In genomic region chr17:50638851-50639767, GRCh38 we compare ENCODE assay signal across 1 cellular context.
TF ChIP-seq lines count a peak whose summit lies in the region.

No MANE protein-coding gene starts in this region.

TF ChIP-seq in HEK293, 187 proteins besides CTCF, POLR2A, EP300 and RAD21 (continued from another document):
- TF ChIP-seq, protein P1, sequence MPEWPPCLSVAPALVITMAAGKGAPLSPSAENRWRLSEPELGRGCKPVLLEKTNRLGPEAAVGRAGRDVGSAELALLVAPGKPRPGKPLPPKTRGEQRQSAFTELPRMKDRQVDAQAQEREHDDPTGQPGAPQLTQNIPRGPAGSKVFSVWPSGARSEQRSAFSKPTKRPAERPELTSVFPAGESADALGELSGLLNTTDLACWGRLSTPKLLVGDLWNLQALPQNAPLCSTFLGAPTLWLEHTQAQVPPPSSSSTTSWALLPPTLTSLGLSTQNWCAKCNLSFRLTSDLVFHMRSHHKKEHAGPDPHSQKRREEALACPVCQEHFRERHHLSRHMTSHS (tag by site-specific recombination; IDR thresholded peaks at IDR 0.05): no peak
- no peak for TF ChIP-seq HOXC10 (CRISPR knock-in tag; IDR thresholded peaks at IDR 0.05)
- no peak for TF ChIP-seq TRIM28 (IDR thresholded peaks at IDR 0.05; ENCODE audit: borderline replicate concordance, low read length)
- no peak for TF ChIP-seq ZNF747 (tag by site-specific recombination; IDR thresholded peaks at IDR 0.05)
- no peak for TF ChIP-seq ZNF302 (tag by site-specific recombination; IDR thresholded peaks at IDR 0.05; ENCODE audit: low read depth)
- no peak; the same call in 1 of the 2 replicates for TF ChIP-seq ZNF280D (tag by site-specific recombination; IDR thresholded peaks at IDR 0.05)
- no peak for TF ChIP-seq KLF9 (tag by site-specific recombination; IDR thresholded peaks at IDR 0.05; ENCODE audit: low read depth)
- no peak for TF ChIP-seq ZNF155 (tag by site-specific recombination; IDR thresholded peaks at IDR 0.05)
- TF ChIP-seq, protein P2, sequence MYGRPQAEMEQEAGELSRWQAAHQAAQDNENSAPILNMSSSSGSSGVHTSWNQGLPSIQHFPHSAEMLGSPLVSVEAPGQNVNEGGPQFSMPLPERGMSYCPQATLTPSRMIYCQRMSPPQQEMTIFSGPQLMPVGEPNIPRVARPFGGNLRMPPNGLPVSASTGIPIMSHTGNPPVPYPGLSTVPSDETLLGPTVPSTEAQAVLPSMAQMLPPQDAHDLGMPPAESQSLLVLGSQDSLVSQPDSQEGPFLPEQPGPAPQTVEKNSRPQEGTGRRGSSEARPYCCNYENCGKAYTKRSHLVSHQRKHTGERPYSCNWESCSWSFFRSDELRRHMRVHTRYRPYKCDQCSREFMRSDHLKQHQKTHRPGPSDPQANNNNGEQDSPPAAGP (tag by site-specific recombination; IDR thresholded peaks at IDR 0.05): peak; percentile 63; the same call in 1 of the 2 replicates
- peak; percentile 60 for TF ChIP-seq OSR2 (tag by site-specific recombination; IDR thresholded peaks at IDR 0.05)
- peak; percentile 76 for TF ChIP-seq ZFHX2 (tag by site-specific recombination; conservative IDR thresholded peaks at IDR 0.05)
- 0 out of 2 replicates have a peak, but pooled peaks have one; percentile 41 for TF ChIP-seq ZFP37 (tag by site-specific recombination; IDR thresholded peaks at IDR 0.05)
- TF ChIP-seq ZNF600 (tag by site-specific recombination; IDR thresholded peaks at IDR 0.05): peak; percentile 93
- TF ChIP-seq ZSCAN23 (tag by site-specific recombination; IDR thresholded peaks at IDR 0.05): no peak
- TF ChIP-seq ZNF341 (tag by site-specific recombination; IDR thresholded peaks at IDR 0.05; ENCODE audit: low read depth): 0 out of 2 replicates have a peak, but pooled peaks have one; percentile 29
- TF ChIP-seq BCL11A (tag by site-specific recombination; IDR thresholded peaks at IDR 0.05; ENCODE audit: low read depth): no peak
